ENCODE assay signal across 24 cellular contexts in genomic region chr10:89047397-89047796, GRCh38.
"Had no signal": no experiment of that assay in that cellular context is flagged by ENCODE, and none has a peak within 500 bp of the region (broad histone marks: within the 10 kb centered on the region; RNA-seq: fewer than 3 reads in every experiment).

No MANE protein-coding gene starts in this region.

- H3K9me3 ChIP-seq: heart left ventricle, prostate gland, sigmoid colon, testis, upper lobe of right lung had no signal

- DNase-seq: activated CD4-positive, alpha-beta T cell treated with anti-CD3 and anti-CD28 coated beads for 4 hours; activated CD8-positive, alpha-beta memory T cell treated with anti-CD3 and anti-CD28 coated beads, Interleukin-2, amount 50 U/mL, for 48 hours; activated CD8-positive, alpha-beta T cell treated with anti-CD3 and anti-CD28 coated beads, Interleukin-2, amount 10 ng/mL, durations not matched to agents 7 days and 5 days; activated naive CD4-positive, alpha-beta T cell treated with anti-CD3 and anti-CD28 coated beads for 36 hours; cortex of kidney; effector memory CD4-positive, alpha-beta T cell; foreskin melanocyte; heart left ventricle; occipital lobe; sigmoid colon; stimulated activated CD4-positive, alpha-beta T cell treated with anti-CD3 and anti-CD28 coated beads, Interleukin-12 subunit alpha, Interleukin-12 subunit beta, amount 100 ng/mL, for 4 hours; stimulated activated CD4-positive, alpha-beta T cell treated with anti-CD3 and anti-CD28 coated beads, Interleukin-2, amount 100 ng/mL, for 48 hours; stimulated activated CD8-positive, alpha-beta memory T cell treated with anti-CD3 and anti-CD28 coated beads, Interleukin-4, amount 100 ng/mL, for 48 hours; stimulated activated naive CD8-positive, alpha-beta T cell treated with anti-CD3 and anti-CD28 coated beads, Interleukin-15, amount 100 ng/mL, for 72 hours; T-helper 9 cell; testis; upper lobe of right lung had no signal

- H3K4me1 Mint-ChIP-seq: central memory CD8-positive, alpha-beta T cell; memory B cell; nephron; stimulated activated naive CD8-positive, alpha-beta T cell treated with anti-CD3 and anti-CD28 coated beads, Interleukin-15, amount 100 ng/mL, for 72 hours had no signal

- H3K27me3 ChIP-seq: heart left ventricle, sigmoid colon, testis, upper lobe of right lung had no signal

- FAIRE-seq: islet of Langerhans had no signal

- H3K4me3 Mint-ChIP-seq: activated CD8-positive, alpha-beta T cell treated with anti-CD3 and anti-CD28 coated beads, Interleukin-2, amount 10 ng/mL, durations not matched to agents 7 days and 5 days; activated naive CD4-positive, alpha-beta T cell treated with anti-CD3 and anti-CD28 coated beads for 36 hours; activated T-helper 1 cell treated with anti-CD3 and anti-CD28 coated beads, Interleukin-12 subunit alpha, Interleukin-12 subunit beta, Interleukin-2, Interleukin-4 antibody, amounts not matched to agents 30 ng/mL and 10 ng/mL and 1 ng/mL, durations not matched to agents 14 hours and 24 hours and 36 hours; central memory CD8-positive, alpha-beta T cell; memory B cell; nephron; stimulated activated naive CD8-positive, alpha-beta T cell treated with anti-CD3 and anti-CD28 coated beads, Interleukin-15, amount 100 ng/mL, for 72 hours had no signal

- H3K27ac ChIP-seq: prostate gland, sigmoid colon, testis, upper lobe of right lung had no signal

- H3K4me1 ChIP-seq: prostate gland, sigmoid colon, testis, upper lobe of right lung had no signal

- H3K4me3 ChIP-seq: heart left ventricle, prostate gland, sigmoid colon, testis, upper lobe of right lung had no signal

- H3K27me3 Mint-ChIP-seq: central memory CD8-positive, alpha-beta T cell; memory B cell had no signal

- H3K9me3 Mint-ChIP-seq: activated naive CD4-positive, alpha-beta T cell treated with anti-CD3 and anti-CD28 coated beads for 36 hours; activated T-helper 1 cell treated with anti-CD3 and anti-CD28 coated beads, Interleukin-12 subunit alpha, Interleukin-12 subunit beta, Interleukin-2, Interleukin-4 antibody, amounts not matched to agents 30 ng/mL and 10 ng/mL and 1 ng/mL, durations not matched to agents 14 hours and 24 hours and 36 hours; central memory CD8-positive, alpha-beta T cell; memory B cell; nephron; stimulated activated naive CD8-positive, alpha-beta T cell treated with anti-CD3 and anti-CD28 coated beads, Interleukin-15, amount 100 ng/mL, for 72 hours had no signal

- ATAC-seq: activated CD8-positive, alpha-beta T cell treated with anti-CD3 and anti-CD28 coated beads, Interleukin-2, amount 10 ng/mL, durations not matched to agents 7 days and 5 days; left lobe of liver; stimulated activated naive CD8-positive, alpha-beta T cell treated with anti-CD3 and anti-CD28 coated beads, Interleukin-15, amount 100 ng/mL, for 72 hours; upper lobe of right lung had no signal

- H3K36me3 ChIP-seq: heart left ventricle, prostate gland, sigmoid colon, upper lobe of right lung had no signal

- H3K27ac Mint-ChIP-seq: activated CD8-positive, alpha-beta T cell treated with anti-CD3 and anti-CD28 coated beads, Interleukin-2, amount 10 ng/mL, durations not matched to agents 7 days and 5 days; activated naive CD4-positive, alpha-beta T cell treated with anti-CD3 and anti-CD28 coated beads for 36 hours; activated T-helper 1 cell treated with anti-CD3 and anti-CD28 coated beads, Interleukin-12 subunit alpha, Interleukin-12 subunit beta, Interleukin-2, Interleukin-4 antibody, amounts not matched to agents 30 ng/mL and 10 ng/mL and 1 ng/mL, durations not matched to agents 14 hours and 24 hours and 36 hours; memory B cell; nephron had no signal
